17 cellular contexts compared by ENCODE assay signal in the genomic region with DNA sequence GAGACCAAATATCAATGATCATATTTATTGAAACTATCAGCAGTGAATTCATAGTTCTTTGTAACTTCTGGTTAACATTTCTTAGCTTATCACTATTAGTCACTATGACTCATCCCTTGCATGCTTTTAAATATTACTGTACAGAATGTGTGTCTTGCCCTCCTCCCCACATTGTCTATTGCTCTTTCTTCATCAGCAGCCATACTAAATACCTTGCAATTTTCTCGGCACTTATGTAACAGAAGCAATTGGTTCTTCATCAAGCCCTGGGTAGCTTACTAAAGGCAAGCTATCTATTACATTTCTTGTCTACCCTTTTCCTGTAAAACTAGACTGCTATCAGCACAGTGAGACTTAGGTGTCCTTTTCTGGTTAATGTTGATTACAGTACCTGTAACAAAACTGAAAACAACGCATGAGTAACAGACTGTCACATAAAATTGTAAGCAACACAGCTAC. TPM values are rescaled to one million over a fixed set of nuclear protein-coding genes. Genes with fewer than 3 reads are reported as not detected.
A peak's percentile ranks its signal among the peaks of the same experiment; 100 is the strongest.
DNase-seq lines count a peak whose midpoint lies in the region; ATAC-seq, FAIRE-seq and TF ChIP-seq lines count a peak whose summit lies in the region.
"Had no signal": no experiment of that assay in that cellular context is flagged by ENCODE, and none has a peak within 500 bp of the region (broad histone marks: within the 10 kb centered on the region; RNA-seq: fewer than 3 reads in every experiment).

No MANE protein-coding gene starts in this region.

- TF ChIP-seq CTCF in Panc1 (IDR thresholded peaks at IDR 0.05) (no peak), osteoblast (IDR thresholded peaks at IDR 0.05; ENCODE audit: extremely low read depth, low read depth, low read length) (no peak), MM.1S (IDR thresholded peaks at IDR 0.05; ENCODE audit: low read length) (no peak)

- no peaks in the 10 kb centered on the region for H3K36me3 ChIP-seq in Panc1 (ENCODE audit: control insufficient read depth, insufficient read depth, low read length)
- H3K36me3 ChIP-seq in osteoblast (ENCODE audit: insufficient read depth, low read length): no peaks in the 10 kb centered on the region
- H3K36me3 ChIP-seq in MM.1S (replicated peaks; ENCODE audit: insufficient read depth, low read length): no peaks in the 10 kb centered on the region
- H3K36me3 ChIP-seq: left lung, tibial artery had no signal

- in situ Hi-C loops in Panc1 (cut with HindIII; ENCODE audit: low pct_unique_long_range_greater_than_20kb, low sequenced_read_pairs): no loop called here

- intact Hi-C loops in Panc1 (cut with micrococcal nuclease; ENCODE audit: unreplicated experiment): no loop called here

- H3K4me3 ChIP-seq in Panc1 (ENCODE audit: low read depth in 2 of 2, low read length in 2 of 2): no peak overlapping the region
- H3K4me3 ChIP-seq in osteoblast (ENCODE audit: insufficient read depth, low read length): no peak overlapping the region
- H3K4me3 ChIP-seq in MM.1S (ENCODE audit: low read length): no peak overlapping the region
- H3K4me3 ChIP-seq: left lung, psoas muscle, tibial artery had no signal

- DNase-seq in HCEC 1CT: peak; percentile 2
- no peak for DNase-seq in Panc1 (ENCODE audit: low read depth, low spot score)
- DNase-seq in dermis blood vessel endothelial cell: peak; percentile 54
- DNase-seq in osteoblast (ENCODE audit: insufficient read length, low spot score, missing footprints): peak; percentile 54
- DNase-seq in MM.1S: no peak
- no peak for DNase-seq in GM12891 (ENCODE audit: insufficient read length, low spot score)
- DNase-seq in NK-92 (lab: John Stamatoyannopoulos, UW; ENCODE audit: unreplicated experiment): no peak
- DNase-seq: activated gamma-delta T cell treated with Interleukin-2 at 50 U/mL for 16 hours; C1 segment of cervical spinal cord; EL; left lung; NCI-H1105; psoas muscle; stimulated activated CD8-positive, alpha-beta memory T cell treated with anti-CD3 and anti-CD28 coated beads, Interleukin-4, amount 100 ng/mL, for 48 hours; tibial artery had no signal

- no peak for TF ChIP-seq POLR2A in GM12891 (IDR thresholded peaks at IDR 0.05; ENCODE audit: low read depth, low read length)

- peak overlapping the region; percentile 5 for H3K4me2 ChIP-seq in osteoblast (ENCODE audit: insufficient read depth, low read length)
- H3K4me2 ChIP-seq in MM.1S (ENCODE audit: low read depth, low read length): no peak overlapping the region

- CTCF ChIA-PET in Panc1 (lab: Charles Lee): no interaction called here

- BruUV-seq in Panc1 (replicated peaks; lab: Mats Ljungman, UMichigan): no TSS peak

- H3F3A ChIP-seq in MM.1S (ENCODE audit: insufficient read depth, low read length): no peaks in the 10 kb centered on the region

- H3K9me3 ChIP-seq in Panc1 (ENCODE audit: control insufficient read depth, insufficient read depth, low read depth, low read length) (no peaks in the 10 kb centered on the region), osteoblast (ENCODE audit: low read depth, low read length) (no peaks in the 10 kb centered on the region), MM.1S (replicated peaks; ENCODE audit: insufficient read depth, low read length) (no peaks in the 10 kb centered on the region)
- H3K9me3 ChIP-seq: left lung, psoas muscle, tibial artery had no signal

- ATAC-seq in Panc1 (peak; percentile 88), GM21360 (IDR thresholded peaks at IDR 0.05; ENCODE audit: unreplicated experiment) (no peak)
- ATAC-seq: left lung, psoas muscle had no signal

- H3K4me1 ChIP-seq in Panc1 (ENCODE audit: control insufficient read depth, insufficient read depth, low read length) (peaks cover 6% of the 10 kb centered on the region; the same call in 1 of the 2 replicates), osteoblast (ENCODE audit: insufficient read depth, low read length) (no peaks in the 10 kb centered on the region), MM.1S (ENCODE audit: low read length) (no peaks in the 10 kb centered on the region)
- H3K4me1 ChIP-seq: left lung, psoas muscle, tibial artery had no signal

- FAIRE-seq in GM12891 (lab: Jason Lieb, UNC): no peak

- peak overlapping the region; percentile 78 for H3K27ac ChIP-seq in Panc1 (ENCODE audit: low read length)
- H3K27ac ChIP-seq in osteoblast (ENCODE audit: low read depth, low read length): no peak overlapping the region
- no peak overlapping the region for H3K27ac ChIP-seq in MM.1S (ENCODE audit: low read length)
- H3K27ac ChIP-seq: left lung, psoas muscle, tibial artery, VCaP had no signal

- H2AFZ ChIP-seq in osteoblast (ENCODE audit: low read length) (no peak overlapping the region), MM.1S (ENCODE audit: low read length) (no peak overlapping the region)

- H3K79me2 ChIP-seq in osteoblast (ENCODE audit: insufficient read depth, low read length) (no peaks in the 10 kb centered on the region), MM.1S (ENCODE audit: low read length) (no peaks in the 10 kb centered on the region)

- H4K20me1 ChIP-seq in osteoblast (ENCODE audit: insufficient read depth, low read length) (no peaks in the 10 kb centered on the region), MM.1S (ENCODE audit: insufficient read depth, low read length) (no peaks in the 10 kb centered on the region)

- no peak overlapping the region for H3K9ac ChIP-seq in MM.1S (ENCODE audit: low read length)

- H3K9me2 ChIP-seq in MM.1S (replicated peaks; ENCODE audit: insufficient read depth, low read length): no peaks in the 10 kb centered on the region

- POLR2A ChIA-PET in Panc1 (lab: Charles Lee): no interaction called here

- H3K27me3 ChIP-seq in Panc1 (ENCODE audit: control insufficient read depth, insufficient read depth, low read length) (no peaks in the 10 kb centered on the region), osteoblast (ENCODE audit: insufficient read depth, low read length) (no peaks in the 10 kb centered on the region), MM.1S (replicated peaks; ENCODE audit: insufficient read depth, low read length) (no peaks in the 10 kb centered on the region)
- H3K27me3 ChIP-seq: left lung, tibial artery had no signal

TF ChIP-seq in GM12891, 5 proteins besides CTCF, POLR2A, EP300 and RAD21:
- TF ChIP-seq TAF1 (IDR thresholded peaks at IDR 0.05; ENCODE audit: low read depth, low read length) (no peak), POLR2AphosphoS5 (IDR thresholded peaks at IDR 0.05; ENCODE audit: low read depth, low read length) (no peak), SPI1 (IDR thresholded peaks at IDR 0.05; ENCODE audit: low read depth, low read length) (no peak), PAX5 (IDR thresholded peaks at IDR 0.05; ENCODE audit: insufficient read depth, low read length, severe bottlenecking) (no peak), POU2F2 (IDR thresholded peaks at IDR 0.05; ENCODE audit: low read depth, low read length) (no peak)
TF ChIP-seq in GM12891: peak in this region for 0.

RNA-seq across cellular contexts. Expression of gene KLHL4, which starts 8.2 kb away (rescaled TPM):
- total RNA-seq in Panc1 (2021; ENCODE audit: unreplicated experiment) (27.6 TPM), dermis blood vessel endothelial cell (65.0 and 99.5 TPM in 2 replicates), osteoblast (0.72 and 1.2 TPM in 2 replicates)
- 10.6 TPM for polyA plus RNA-seq in Panc1 (2012; ENCODE audit: insufficient read length)
- not detected for polyA plus RNA-seq in GM12891 (2012; ENCODE audit: low read depth, missing spikeins)

Comparison
In these comparisons a context has a peak if more than half of its experiments do, and no peak if none do; other contexts are left out.
1. DNase-seq: peak in HCEC 1CT (single experiment), dermis blood vessel endothelial cell (single experiment) and osteoblast (single experiment); none in Panc1 (single experiment), MM.1S (single experiment), GM12891 (single experiment) and NK-92 (single experiment).
2. RNA of gene KLHL4, which starts 8.2 kb away (total RNA-seq): 65.0 to 99.5 TPM in dermis blood vessel endothelial cell and 27.6 TPM in Panc1 (single experiment); 0.72 to 1.2 TPM in osteoblast; every median in the first group is over 10 times any median in the second.